15 cellular contexts compared by ENCODE assay signal in genomic region chr10:30463944-30464451, GRCh38. TPM values are rescaled to one million over a fixed set of nuclear protein-coding genes. Genes with fewer than 3 reads are reported as not detected.
A peak's percentile ranks its signal among the peaks of the same experiment; 100 is the strongest.
DNase-seq lines count a peak whose midpoint lies in the region; ATAC-seq and TF ChIP-seq lines count a peak whose summit lies in the region.
"Had no signal": no experiment of that assay in that cellular context is flagged by ENCODE, and none has a peak within 500 bp of the region (broad histone marks: within the 10 kb centered on the region; RNA-seq: fewer than 3 reads in every experiment).

No MANE protein-coding gene starts in this region.

- H3K4me1 ChIP-seq in breast epithelium (no peaks in the 10 kb centered on the region), subcutaneous abdominal adipose tissue (ENCODE audit: control insufficient read depth in 5 of 5, insufficient read depth in 5 of 5, low read length in 5 of 5) (peaks cover 0 to 22% (median 8%) of the 10 kb centered on the region in 5 donors), left ventricle myocardium inferior (peaks cover 19% of the 10 kb centered on the region)
- H3K4me1 ChIP-seq: neural progenitor cell had no signal

- H3K9me3 Mint-ChIP-seq in MCF 10A (ENCODE audit: unreplicated experiment): no peaks in the 10 kb centered on the region
- no peaks in the 10 kb centered on the region for H3K9me3 Mint-ChIP-seq in activated T-helper 17 cell treated with anti-CD3 and anti-CD28 coated beads, Interleukin-2, amount 50 U/mL, for 72 hours
- no peaks in the 10 kb centered on the region for H3K9me3 Mint-ChIP-seq in immature natural killer cell
- H3K9me3 Mint-ChIP-seq: neural progenitor cell had no signal

- H3K27ac Mint-ChIP-seq in MCF 10A (ENCODE audit: low read depth, unreplicated experiment): no peak overlapping the region
- no peak overlapping the region for H3K27ac Mint-ChIP-seq in activated T-helper 17 cell treated with anti-CD3 and anti-CD28 coated beads, Interleukin-2, amount 50 U/mL, for 72 hours
- peak overlapping the region; percentile 63 to 87 (median 76) for H3K27ac Mint-ChIP-seq in immature natural killer cell
- H3K27ac Mint-ChIP-seq: neural progenitor cell had no signal

- H3K9ac ChIP-seq in subcutaneous abdominal adipose tissue (ENCODE audit: low read length in 5 of 5): no peak overlapping the region
- H3K9ac ChIP-seq: neural progenitor cell had no signal

- intact Hi-C loops in MCF 10A (cut with micrococcal nuclease): no loop called here
- intact Hi-C loops in breast epithelium (cut with DNase I; ENCODE audit: low total_unique reads): no loop called here
- intact Hi-C loops in left ventricle myocardium inferior (cut with micrococcal nuclease): no loop called here

- TF ChIP-seq CTCF in MCF 10A (IDR thresholded peaks at IDR 0.05; ENCODE audit: unreplicated experiment): no peak
- no peak for TF ChIP-seq CTCF in breast epithelium (IDR thresholded peaks at IDR 0.05)
- TF ChIP-seq CTCF in left ventricle myocardium inferior (IDR thresholded peaks at IDR 0.05; ENCODE audit: borderline replicate concordance): no peak

- no TSS peak for BruUV-seq in MCF 10A (replicated peaks; lab: Mats Ljungman, UMichigan)

- H3K27ac ChIP-seq in breast epithelium (no peak overlapping the region), subcutaneous abdominal adipose tissue (ENCODE audit: low read depth, low read length) (peak overlapping the region; percentile 43), left ventricle myocardium inferior (replicated peaks) (no peak overlapping the region)
- H3K27ac ChIP-seq: epithelial cell of prostate, lower lobe of right lung, neural progenitor cell had no signal

- H3K27me3 Mint-ChIP-seq in MCF 10A (ENCODE audit: insufficient read depth, unreplicated experiment) (no peaks in the 10 kb centered on the region), immature natural killer cell (ENCODE audit: low read depth in 3 of 3) (peaks cover 0 to 3% (median 0%) of the 10 kb centered on the region in 3 donors)
- H3K27me3 Mint-ChIP-seq in activated T-helper 17 cell treated with anti-CD3 and anti-CD28 coated beads, Interleukin-2, amount 50 U/mL, for 72 hours: no peaks in the 10 kb centered on the region

- H3K4me3 Mint-ChIP-seq in MCF 10A (ENCODE audit: unreplicated experiment): no peak overlapping the region
- H3K4me3 Mint-ChIP-seq in activated T-helper 17 cell treated with anti-CD3 and anti-CD28 coated beads, Interleukin-2, amount 50 U/mL, for 72 hours: no peak overlapping the region
- H3K4me3 Mint-ChIP-seq in immature natural killer cell: no peak overlapping the region
- H3K4me3 Mint-ChIP-seq: neural progenitor cell had no signal

- H3K4me1 Mint-ChIP-seq in MCF 10A (ENCODE audit: insufficient read depth, unreplicated experiment) (peaks cover 12% of the 10 kb centered on the region), immature natural killer cell (peaks cover 41 to 68% of the 10 kb centered on the region in 2 donors)
- no peaks in the 10 kb centered on the region for H3K4me1 Mint-ChIP-seq in activated T-helper 17 cell treated with anti-CD3 and anti-CD28 coated beads, Interleukin-2, amount 50 U/mL, for 72 hours

- H3K9me3 ChIP-seq in breast epithelium (no peaks in the 10 kb centered on the region), subcutaneous abdominal adipose tissue (ENCODE audit: control insufficient read depth in 5 of 5, low read length in 5 of 5) (no peaks in the 10 kb centered on the region), left ventricle myocardium inferior (replicated peaks) (no peaks in the 10 kb centered on the region)
- H3K9me3 ChIP-seq: Caco-2, lower lobe of right lung had no signal

- POLR2A ChIA-PET in MCF 10A (lab: Yijun Ruan, JAX): interaction anchor here (0.8 kb wide), 3 partner anchors 25 to 55 kb away, joined by 3 to 4 read pairs (median 3); no protein-coding TSS in a partner anchor

- peak; percentile 64 for DNase-seq in MCF 10A (ENCODE audit: unreplicated experiment)
- DNase-seq in breast epithelium (ENCODE audit: low spot score in 2 of 2): no peak
- DNase-seq in immature natural killer cell: no peak
- no peak for DNase-seq in NCI-H187 (lab: John Stamatoyannopoulos, UW)
- DNase-seq in NOMO-1 (lab: John Stamatoyannopoulos, UW; ENCODE audit: unreplicated experiment in 2 of 2): no peak
- DNase-seq in left ventricle myocardium inferior: no peak
- DNase-seq: activated CD4-positive, CD25-positive, alpha-beta regulatory T cell; Caco-2; hippocampal formation; lower lobe of right lung; NCI-H2227 treated with DMSO at 0.1 percent for 48 hours had no signal

- CTCF ChIA-PET in MCF 10A (lab: Yijun Ruan, JAX): interaction anchor here (0.7 kb wide), 2 partner anchors 9 to 48 kb away, joined by 3 to 4 read pairs; no protein-coding TSS in a partner anchor

- H3K36me3 ChIP-seq in breast epithelium (peaks cover 6% of the 10 kb centered on the region), subcutaneous abdominal adipose tissue (ENCODE audit: control insufficient read depth in 5 of 5, insufficient read depth in 5 of 5, low read length in 5 of 5) (peaks cover 24 to 38% (median 34%) of the 10 kb centered on the region in 5 donors), left ventricle myocardium inferior (peaks cover 39% of the 10 kb centered on the region)

- no peak for TF ChIP-seq POLR2A in breast epithelium (IDR thresholded peaks at IDR 0.05)

- H3K36me3 Mint-ChIP-seq in MCF 10A (ENCODE audit: insufficient read depth, unreplicated experiment) (peaks cover 41% of the 10 kb centered on the region), immature natural killer cell (peaks cover 10 to 28% (median 16%) of the 10 kb centered on the region in 3 donors)
- peaks cover 36% of the 10 kb centered on the region for H3K36me3 Mint-ChIP-seq in activated T-helper 17 cell treated with anti-CD3 and anti-CD28 coated beads, Interleukin-2, amount 50 U/mL, for 72 hours (ENCODE audit: low read depth)

- H3K4me3 ChIP-seq in breast epithelium: no peak overlapping the region
- no peak overlapping the region for H3K4me3 ChIP-seq in subcutaneous abdominal adipose tissue (ENCODE audit: low read depth in 1 of 5, low read length in 5 of 5)
- no peak overlapping the region for H3K4me3 ChIP-seq in left ventricle myocardium inferior
- H3K4me3 ChIP-seq: lower lobe of right lung, neural progenitor cell had no signal

- H3K27me3 ChIP-seq in breast epithelium (no peaks in the 10 kb centered on the region), subcutaneous abdominal adipose tissue (ENCODE audit: control insufficient read depth in 5 of 5, insufficient read depth in 4 of 5, low read length in 5 of 5) (no peaks in the 10 kb centered on the region), left ventricle myocardium inferior (ENCODE audit: low read depth) (no peaks in the 10 kb centered on the region)
- H3K27me3 ChIP-seq: neural progenitor cell had no signal

- ATAC-seq in activated T-helper 17 cell treated with anti-CD3 and anti-CD28 coated beads, Interleukin-2, amount 50 U/mL, for 72 hours (replicated peaks): peak; percentile 26

RNA-seq across cellular contexts. Expression of gene MAP3K8, which starts 30.0 kb away (rescaled TPM):
- 1.5 and 2.2 TPM in 2 replicates for total RNA-seq in MCF 10A (2022)
- total RNA-seq in breast epithelium: 10 to 100 TPM; 34.4 to 45.9 (median 40.2) TPM
- total RNA-seq in activated T-helper 17 cell treated with anti-CD3 and anti-CD28 coated beads, Interleukin-2, amount 50 U/mL, for 72 hours: 10 to 100 TPM; 33.7 to 58.6 TPM
- polyA plus RNA-seq in immature natural killer cell: 100 to 1,000 TPM in 2 of 3 donors, 10 to 100 TPM in 1; 62.9 to 154 (median 151) TPM
- total RNA-seq in left ventricle myocardium inferior: 7.0 TPM

Comparison
In these comparisons a context has a peak if more than half of its experiments do, and no peak if none do; other contexts are left out.
1. H3K27ac Mint-ChIP-seq: peak in immature natural killer cell (6 of 6); none in MCF 10A (single experiment) and activated T-helper 17 cell treated with anti-CD3 and anti-CD28 coated beads, Interleukin-2, amount 50 U/mL, for 72 hours (single experiment).